In the genomic region with DNA sequence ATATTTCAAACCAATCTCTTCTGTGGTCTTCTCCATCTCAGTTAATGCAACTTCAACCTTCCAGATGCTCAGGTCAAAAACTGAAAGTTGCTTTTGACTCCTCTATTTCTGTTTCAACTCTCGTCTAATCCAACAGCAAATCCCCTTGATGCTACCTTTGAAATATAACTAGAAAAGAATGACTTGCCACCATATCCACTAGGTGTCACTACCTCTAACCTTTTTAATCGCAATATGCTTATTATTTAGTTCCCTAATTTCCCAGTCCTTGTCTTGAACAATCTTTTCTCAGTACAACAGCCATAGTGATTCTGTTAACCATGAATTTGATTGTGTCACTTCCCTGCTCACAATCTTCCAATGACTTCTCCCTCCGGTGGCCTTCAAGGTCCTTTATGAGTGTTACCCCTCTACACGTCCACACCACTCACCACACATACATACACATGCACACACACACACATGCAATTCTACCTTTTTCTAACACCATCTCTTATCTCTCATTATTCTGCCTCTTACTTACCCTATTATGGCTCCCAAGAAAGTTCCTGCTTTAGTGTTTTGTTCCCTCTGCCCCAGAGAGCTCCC, we compare ENCODE assay signal across 8 cellular contexts.
DNase-seq lines count a peak whose midpoint lies in the region; ATAC-seq and TF ChIP-seq lines count a peak whose summit lies in the region.

No MANE protein-coding gene starts in this region.

- H3K36me3 ChIP-seq in aorta (ENCODE audit: control insufficient read depth in 1 of 2, insufficient read depth in 2 of 2, low read length in 1 of 2) (no peaks in the 10 kb centered on the region), spleen (no peaks in the 10 kb centered on the region)

- H3K4me1 ChIP-seq in aorta (ENCODE audit: control insufficient read depth in 1 of 2, insufficient read depth in 2 of 2, low read length in 2 of 2), result no peaks in the 10 kb centered on the region
- H3K4me1 ChIP-seq in spleen, result peaks cover 0 to 6% (median 0%) of the 10 kb centered on the region in 6 donors

- H3K27me3 ChIP-seq in aorta (ENCODE audit: control insufficient read depth in 1 of 2, insufficient read depth in 2 of 2, low read length in 1 of 2), result no peaks in the 10 kb centered on the region
- no peaks in the 10 kb centered on the region for H3K27me3 ChIP-seq in spleen (replicated peaks in 1 of 7)

- DNase-seq in NCI-H1105 treated with DMSO at 0.1 percent for 48 hours (lab: John Stamatoyannopoulos, UW) (peak; percentile 4), NCI-H1105 (lab: John Stamatoyannopoulos, UW) (no peak), RWPE1 (ENCODE audit: low spot score) (peak; percentile 3), iris pigment epithelial cell (ENCODE audit: low read depth) (peak; percentile 2), 8988T (no peak), aorta (no peak), spleen (no peak)

- H3K9me3 ChIP-seq in aorta (ENCODE audit: control insufficient read depth, low read length) (no peaks in the 10 kb centered on the region), spleen (no peaks in the 10 kb centered on the region)

- TF ChIP-seq CTCF in RWPE1 (conservative IDR thresholded peaks at IDR 0.05; ENCODE audit: low read depth) (no peak), spleen (IDR thresholded peaks at IDR 0.05 in 8 of 11, conservative IDR thresholded peaks at IDR 0.05 in 3 of 11) (peak in 2 of 11 experiments; percentile 12 to 17)

- CTCF ChIA-PET in RWPE1 (lab: Yijun Ruan, JAX), result interaction anchor here (0.7 to 1.1 kb wide), 2 partner anchors 211 to 858 kb away, joined by 3 read pairs; no protein-coding TSS in a partner anchor

- intact Hi-C loops in aorta (cut with DNase I), result loop anchor here in 1 of 2 donors (5.0 to 10.0 kb wide), 2 partner anchors 159 to 782 kb away; no protein-coding TSS in a partner anchor
- intact Hi-C loops in spleen (cut with DNase I; ENCODE audit: low total_unique reads), result no loop called here

- TF ChIP-seq POLR2A in spleen (IDR thresholded peaks at IDR 0.05), result no peak

- peak; percentile 57 for ATAC-seq in HG03175 (IDR thresholded peaks at IDR 0.05; ENCODE audit: unreplicated experiment)
- ATAC-seq in aorta (ENCODE audit: low FRiP score), result no peak

- H3K27ac ChIP-seq in RWPE1, result no peak overlapping the region
- H3K27ac ChIP-seq in aorta (ENCODE audit: low read depth in 1 of 2, low read length in 2 of 2), result no peak overlapping the region
- no peak overlapping the region for H3K27ac ChIP-seq in spleen

- POLR2A ChIA-PET in RWPE1 (lab: Yijun Ruan, JAX; ENCODE audit: low non-redundant PET), result no interaction called here

- WGBS in aorta, 2 donors, result 40 to 44% methylated on average over 4 of the region's 4 CpGs
- WGBS in spleen, 5 donors, result 34 to 54% (median 46%) methylated on average over 4 of the region's 4 CpGs

- no peak overlapping the region for H3K4me3 ChIP-seq in aorta (ENCODE audit: low read length in 2 of 2)
- H3K4me3 ChIP-seq in spleen, result no peak overlapping the region

Comparison
In these comparisons a context has a peak if more than half of its experiments do, and no peak if none do; other contexts are left out.
1. DNase-seq: peak in NCI-H1105 treated with DMSO at 0.1 percent for 48 hours (single experiment), RWPE1 (single experiment) and iris pigment epithelial cell (single experiment); none in NCI-H1105 (single experiment), 8988T (single experiment), aorta (0 of 2) and spleen (single experiment).